Comparison of ENCODE assay signal across 13 cellular contexts in the genomic region with DNA sequence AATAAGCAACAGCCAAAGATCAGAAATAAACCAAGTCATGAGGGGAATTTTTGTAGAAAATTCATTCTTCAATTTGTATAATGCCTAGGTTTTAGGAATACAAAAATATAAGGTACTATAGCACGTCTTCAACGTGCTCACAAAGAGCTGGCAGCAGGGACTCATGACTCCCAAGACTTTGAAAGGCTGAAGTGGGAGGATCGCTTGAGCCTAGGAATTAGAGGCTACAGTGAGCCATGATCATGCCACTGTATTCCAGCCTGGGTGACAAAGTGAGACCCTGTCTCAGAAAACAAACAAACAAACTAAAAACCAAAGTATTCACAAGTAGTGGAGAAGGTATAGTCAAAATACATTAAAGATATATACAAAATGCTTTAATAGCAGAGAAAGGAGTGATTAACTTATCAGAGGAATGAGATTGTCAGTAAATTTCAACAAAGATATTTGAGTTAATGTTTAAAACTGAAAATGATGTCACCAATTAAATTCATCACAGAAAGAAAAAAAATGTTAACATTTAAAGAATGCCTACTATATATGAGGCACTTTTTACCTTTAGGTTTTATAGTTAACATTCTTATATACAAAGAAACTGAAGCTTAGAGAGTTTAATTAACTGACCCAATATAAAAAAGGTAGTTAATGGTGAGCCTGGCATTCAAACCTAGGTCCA. TPM values are rescaled to one million over a fixed set of nuclear protein-coding genes. Genes with fewer than 3 reads are reported as not detected.
DNase-seq lines count a peak whose midpoint lies in the region; ATAC-seq and TF ChIP-seq lines count a peak whose summit lies in the region.
"Had no signal": no experiment of that assay in that cellular context is flagged by ENCODE, and none has a peak within 500 bp of the region (broad histone marks: within the 10 kb centered on the region; RNA-seq: fewer than 3 reads in every experiment).

No MANE protein-coding gene starts in this region.

- H3K4me2 ChIP-seq in BLaER1 treated with 17β-estradiol and CSF1 and Interleukin-3, amounts not matched to agents 10 nM and 100 nM = peak overlapping the region; percentile 36 to 91 (median 88); a peak in 18 of 22 replicates

- H3K4me1 Mint-ChIP-seq in activated T-helper 2 cell treated with anti-CD3 and anti-CD28 coated beads, Interferon-gamma antibody, Interleukin-2, Interleukin-4, amounts not matched to agents 10 μg/mL and 5 μg/mL and 100 μg/mL, durations not matched to agents 14 hours and 24 hours and 36 hours (ENCODE audit: low read depth) = peaks cover 42% of the 10 kb centered on the region
- peaks cover 36% of the 10 kb centered on the region for H3K4me1 Mint-ChIP-seq in memory B cell

- CTCF ChIA-PET in HEK293 (lab: Yijun Ruan, JAX) = no interaction called here

- H3K27me3 Mint-ChIP-seq in activated T-helper 2 cell treated with anti-CD3 and anti-CD28 coated beads, Interferon-gamma antibody, Interleukin-2, Interleukin-4, amounts not matched to agents 10 μg/mL and 5 μg/mL and 100 μg/mL, durations not matched to agents 14 hours and 24 hours and 36 hours (ENCODE audit: low read depth) = no peaks in the 10 kb centered on the region
- H3K27me3 Mint-ChIP-seq in memory B cell = no peaks in the 10 kb centered on the region

- H3K9me3 Mint-ChIP-seq in activated T-helper 2 cell treated with anti-CD3 and anti-CD28 coated beads, Interferon-gamma antibody, Interleukin-2, Interleukin-4, amounts not matched to agents 10 μg/mL and 5 μg/mL and 100 μg/mL, durations not matched to agents 14 hours and 24 hours and 36 hours = no peaks in the 10 kb centered on the region
- no peaks in the 10 kb centered on the region for H3K9me3 Mint-ChIP-seq in memory B cell
- H3K9me3 Mint-ChIP-seq: activated naive CD4-positive, alpha-beta T cell treated with anti-CD3 and anti-CD28 coated beads, Interleukin-2, amount 50 U/mL, for 72 hours had no signal

- peak overlapping the region; percentile 68 for H3K4me3 Mint-ChIP-seq in activated T-helper 2 cell treated with anti-CD3 and anti-CD28 coated beads, Interferon-gamma antibody, Interleukin-2, Interleukin-4, amounts not matched to agents 10 μg/mL and 5 μg/mL and 100 μg/mL, durations not matched to agents 14 hours and 24 hours and 36 hours (ENCODE audit: low read depth)
- H3K4me3 Mint-ChIP-seq in memory B cell = peak overlapping the region; percentile 21

- H3K27me3 ChIP-seq in BLaER1 treated with 17β-estradiol and CSF1 and Interleukin-3, amounts not matched to agents 10 nM and 100 nM = no peaks in the 10 kb centered on the region
- no peaks in the 10 kb centered on the region for H3K27me3 ChIP-seq in Peyer's patch

- TF ChIP-seq CTCF in HEK293 (tag by site-specific recombination; IDR thresholded peaks at IDR 0.05) (no peak), Peyer's patch (IDR thresholded peaks at IDR 0.05) (no peak)

- H3K4me3 ChIP-seq in BLaER1 treated with 17β-estradiol and CSF1 and Interleukin-3, amounts not matched to agents 10 nM and 100 nM = no peak overlapping the region
- H3K4me3 ChIP-seq in HEK293 (ENCODE audit: low read depth, low read length) (no peak overlapping the region), Peyer's patch (no peak overlapping the region)

- H3K27ac Mint-ChIP-seq in activated T-helper 2 cell treated with anti-CD3 and anti-CD28 coated beads, Interferon-gamma antibody, Interleukin-2, Interleukin-4, amounts not matched to agents 10 μg/mL and 5 μg/mL and 100 μg/mL, durations not matched to agents 14 hours and 24 hours and 36 hours = peak overlapping the region; percentile 29
- H3K27ac Mint-ChIP-seq in memory B cell = peak overlapping the region; percentile 14

- peaks cover 60 to 75% (median 67%) of the 10 kb centered on the region in 11 experiments for H4K20me1 ChIP-seq in BLaER1 treated with 17β-estradiol and CSF1 and Interleukin-3, amounts not matched to agents 10 nM and 100 nM

- ATAC-seq in memory B cell (ENCODE audit: low read depth) (no peak), GM18520 (IDR thresholded peaks at IDR 0.05; ENCODE audit: unreplicated experiment) (no peak)
- ATAC-seq: activated naive CD4-positive, alpha-beta T cell treated with anti-CD3 and anti-CD28 coated beads, Interleukin-2, amount 50 U/mL, for 72 hours had no signal

- H3K9ac ChIP-seq in BLaER1 treated with 17β-estradiol and CSF1 and Interleukin-3, amounts not matched to agents 10 nM and 100 nM = peak overlapping the region in 2 of 11 experiments; percentile 23 to 56; a peak in 4 of 22 replicates

- no peak overlapping the region for H3K27ac ChIP-seq in BLaER1 treated with 17β-estradiol and CSF1 and Interleukin-3, amounts not matched to agents 10 nM and 100 nM
- H3K27ac ChIP-seq in HEK293 (ENCODE audit: extremely low read depth, low read depth, low read length) (no peak overlapping the region), Peyer's patch (no peak overlapping the region)

- no peak for DNase-seq in activated T-helper 2 cell treated with anti-CD3 and anti-CD28 coated beads, Interferon-gamma antibody, Interleukin-2, Interleukin-4, amounts not matched to agents 10 μg/mL and 5 μg/mL and 100 μg/mL, durations not matched to agents 14 hours and 24 hours and 36 hours (ENCODE audit: low spot score)
- DNase-seq in memory B cell (ENCODE audit: low spot score in 2 of 2) = no peak
- DNase-seq in Peyer's patch = no peak
- DNase-seq in epidermal melanocyte (ENCODE audit: insufficient read length, low spot score) = no peak
- DNase-seq in NCI-H128 (lab: John Stamatoyannopoulos, UW; ENCODE audit: unreplicated experiment) = no peak
- DNase-seq: effector CD4-positive, alpha-beta T cell; NCI-H1930; NK-92 treated with Interleukin-12 subunit alpha and Interleukin-12 subunit beta, amount 100 ng/mL, for 24 hours; stimulated activated CD4-positive, alpha-beta T cell treated with anti-CD3 and anti-CD28 coated beads, Interleukin-15, amount 100 ng/mL, for 24 hours had no signal

- H3K9me3 ChIP-seq in BLaER1 treated with 17β-estradiol and CSF1 and Interleukin-3, amounts not matched to agents 10 nM and 100 nM (replicated peaks in 1 of 11) = no peaks in the 10 kb centered on the region
- no peaks in the 10 kb centered on the region for H3K9me3 ChIP-seq in HEK293 (ENCODE audit: control insufficient read depth, insufficient read depth, low read depth, low read length)
- H3K9me3 ChIP-seq in Peyer's patch = no peaks in the 10 kb centered on the region

- H3K4me1 ChIP-seq in BLaER1 treated with 17β-estradiol and CSF1 and Interleukin-3, amounts not matched to agents 10 nM and 100 nM = peaks cover 28 to 63% (median 53%) of the 10 kb centered on the region in 10 experiments
- H3K4me1 ChIP-seq in HEK293 (ENCODE audit: control insufficient read depth, insufficient read depth, low read length) = peaks cover 21% of the 10 kb centered on the region
- H3K4me1 ChIP-seq in Peyer's patch = peaks cover 0 to 48% (median 2%) of the 10 kb centered on the region in 4 donors

- peaks cover 7 to 50% (median 18%) of the 10 kb centered on the region in 11 experiments; a peak in 14 of 22 replicates for H3K36me3 ChIP-seq in BLaER1 treated with 17β-estradiol and CSF1 and Interleukin-3, amounts not matched to agents 10 nM and 100 nM
- peaks cover 0 to 6% of the 10 kb centered on the region in 2 experiments; a peak in 2 of 3 replicates for H3K36me3 ChIP-seq in HEK293 (ENCODE audit: control insufficient read depth in 2 of 2, insufficient read depth in 1 of 2, low read length in 2 of 2)
- no peaks in the 10 kb centered on the region for H3K36me3 ChIP-seq in Peyer's patch

- POLR2A ChIA-PET in HEK293 (lab: Yijun Ruan, JAX) = interaction anchor here (0.8 kb wide), 1 partner anchor 23 kb away, joined by 3 read pairs; no protein-coding TSS in a partner anchor

- H3K36me3 Mint-ChIP-seq in activated T-helper 2 cell treated with anti-CD3 and anti-CD28 coated beads, Interferon-gamma antibody, Interleukin-2, Interleukin-4, amounts not matched to agents 10 μg/mL and 5 μg/mL and 100 μg/mL, durations not matched to agents 14 hours and 24 hours and 36 hours (ENCODE audit: low read depth) = peaks cover 37% of the 10 kb centered on the region
- peaks cover 6% of the 10 kb centered on the region for H3K36me3 Mint-ChIP-seq in memory B cell

- TF ChIP-seq POLR2A in Peyer's patch (IDR thresholded peaks at IDR 0.05) = no peak

- intact Hi-C loops in activated T-helper 2 cell treated with anti-CD3 and anti-CD28 coated beads, Interferon-gamma antibody, Interleukin-2, Interleukin-4, amounts not matched to agents 10 μg/mL and 5 μg/mL and 100 μg/mL, durations not matched to agents 14 hours and 24 hours and 36 hours (cut with micrococcal nuclease) = loop anchor here (5.0 kb wide), 1 partner anchor 36 kb away; no protein-coding TSS in a partner anchor

TF ChIP-seq in HEK293, 187 proteins besides CTCF, POLR2A, EP300 and RAD21:
- TF ChIP-seq ZNF560 (tag by site-specific recombination; IDR thresholded peaks at IDR 0.05; ENCODE audit: borderline replicate concordance) (no peak), ZNF571 (tag by site-specific recombination; IDR thresholded peaks at IDR 0.05) (no peak), ZNF175 (tag by site-specific recombination; IDR thresholded peaks at IDR 0.05) (no peak), ZNF768 (tag by site-specific recombination; IDR thresholded peaks at IDR 0.05) (no peak)
- TF ChIP-seq, protein P1, sequence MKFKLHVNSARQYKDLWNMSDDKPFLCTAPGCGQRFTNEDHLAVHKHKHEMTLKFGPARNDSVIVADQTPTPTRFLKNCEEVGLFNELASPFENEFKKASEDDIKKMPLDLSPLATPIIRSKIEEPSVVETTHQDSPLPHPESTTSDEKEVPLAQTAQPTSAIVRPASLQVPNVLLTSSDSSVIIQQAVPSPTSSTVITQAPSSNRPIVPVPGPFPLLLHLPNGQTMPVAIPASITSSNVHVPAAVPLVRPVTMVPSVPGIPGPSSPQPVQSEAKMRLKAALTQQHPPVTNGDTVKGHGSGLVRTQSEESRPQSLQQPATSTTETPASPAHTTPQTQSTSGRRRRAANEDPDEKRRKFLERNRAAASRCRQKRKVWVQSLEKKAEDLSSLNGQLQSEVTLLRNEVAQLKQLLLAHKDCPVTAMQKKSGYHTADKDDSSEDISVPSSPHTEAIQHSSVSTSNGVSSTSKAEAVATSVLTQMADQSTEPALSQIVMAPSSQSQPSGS (tag by site-specific recombination; IDR thresholded peaks at IDR 0.05; ENCODE audit: low read depth) = peak; percentile 80

RNA-seq across cellular contexts. Expression of gene WDR33, which starts 3.2 kb away (rescaled TPM):
- 74.2 and 76.5 TPM in 2 replicates for total RNA-seq in activated T-helper 2 cell treated with anti-CD3 and anti-CD28 coated beads, Interferon-gamma antibody, Interleukin-2, Interleukin-4, amounts not matched to agents 10 μg/mL and 5 μg/mL and 100 μg/mL, durations not matched to agents 14 hours and 24 hours and 36 hours
- 10 to 100 TPM; 41.3 to 51.6 (median 45.1) TPM for total RNA-seq in Peyer's patch

RNA-seq across cellular contexts. Expression of gene POLR2D, which starts 50.1 kb away (rescaled TPM):
- 62.8 and 63.4 TPM in 2 replicates for total RNA-seq in activated T-helper 2 cell treated with anti-CD3 and anti-CD28 coated beads, Interferon-gamma antibody, Interleukin-2, Interleukin-4, amounts not matched to agents 10 μg/mL and 5 μg/mL and 100 μg/mL, durations not matched to agents 14 hours and 24 hours and 36 hours
- 10 to 100 TPM in 2 of 4 donors, 1 to 10 TPM in 2; 8.8 to 10.7 (median 9.8) TPM for total RNA-seq in Peyer's patch
